Comparison of ENCODE assay signal across 1 cellular context in the genomic region with DNA sequence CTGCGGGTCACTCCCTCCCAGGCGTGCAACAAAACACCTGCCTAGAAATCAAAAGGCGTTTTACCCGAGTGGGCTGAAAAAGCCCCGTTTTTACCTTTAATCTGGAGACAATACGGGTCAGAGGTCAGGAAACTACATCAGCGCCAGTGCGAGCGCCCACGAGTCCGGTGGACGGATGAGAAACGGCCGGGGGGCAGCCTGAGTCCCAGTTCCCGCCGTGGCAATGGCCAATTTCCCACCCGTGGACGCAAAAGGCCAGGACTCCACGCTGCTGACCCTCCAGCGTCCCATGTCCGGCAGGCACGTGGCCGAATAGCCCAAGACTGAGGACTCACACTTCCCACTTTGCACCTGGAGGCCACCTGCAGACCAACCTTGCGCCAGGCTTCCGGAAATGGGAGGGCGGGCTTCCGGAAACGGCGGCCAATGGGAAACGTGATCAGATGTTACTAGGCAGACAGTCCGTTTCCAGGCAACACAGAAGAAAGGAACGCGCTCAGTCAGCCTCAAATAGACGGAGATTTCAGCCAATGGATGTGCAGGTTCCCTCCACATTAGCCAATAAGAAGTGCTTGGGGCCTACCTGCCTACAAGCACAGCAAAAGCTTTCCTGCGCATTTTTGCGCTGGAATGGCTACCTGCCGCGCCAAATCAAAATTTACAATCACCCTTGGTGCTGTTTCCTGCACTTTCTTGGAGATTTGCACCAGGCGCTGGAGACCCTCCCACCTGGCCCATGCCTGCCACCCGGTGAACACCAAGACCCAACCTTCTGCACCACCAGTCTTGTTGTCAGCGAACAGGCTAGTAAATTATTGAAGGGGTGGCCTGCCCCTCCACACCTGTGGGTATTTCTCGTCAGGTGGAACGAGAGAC.
TF ChIP-seq lines count a peak whose summit lies in the region.

No MANE protein-coding gene starts in this region.

TF ChIP-seq in K562, 482 proteins besides CTCF, POLR2A, EP300 and RAD21 (continued from another document and continues in another):
- TF ChIP-seq ZNF347 (CRISPR knock-in tag; IDR thresholded peaks at IDR 0.05; ENCODE audit: low read depth) (no peak), RFX1 (IDR thresholded peaks at IDR 0.05) (peak; percentile 71), E2F3 (CRISPR knock-in tag; IDR thresholded peaks at IDR 0.05) (no peak), MYC (IDR thresholded peaks at IDR 0.05; ENCODE audit: low read depth, low read length) (peak; percentile 49; the same call in 1 of the 2 replicates), MYC (CRISPR knock-in tag; IDR thresholded peaks at IDR 0.05; ENCODE audit: borderline replicate concordance, low read depth) (peak; percentile 70; the same call in 1 of the 2 replicates), NCOA2 (IDR thresholded peaks at IDR 0.05; ENCODE audit: partially characterized antibody in 2 of 2) (no peak), NCOA6 (IDR thresholded peaks at IDR 0.05) (no peak), ZEB2 (IDR thresholded peaks at IDR 0.05) (no peak), ZNF121 (CRISPR knock-in tag; conservative IDR thresholded peaks at IDR 0.05) (no peak), YBX1 (IDR thresholded peaks at IDR 0.05) (no peak), GABPB1 (CRISPR knock-in tag; IDR thresholded peaks at IDR 0.05) (peak; percentile 55; the same call in 1 of the 2 replicates), GABPB2 (CRISPR knock-in tag; conservative IDR thresholded peaks at IDR 0.05) (no peak), POU5F1 (IDR thresholded peaks at IDR 0.05; ENCODE audit: borderline replicate concordance, low read depth, low read length, partially characterized antibody) (no peak), CXXC5 (CRISPR knock-in tag; IDR thresholded peaks at IDR 0.05) (peak; percentile 32; the same call in 1 of the 2 replicates), XRCC4 (IDR thresholded peaks at IDR 0.05; ENCODE audit: extremely low read depth, insufficient read depth, insufficient read length) (no peak), MEF2D (tag; conservative IDR thresholded peaks at IDR 0.05; ENCODE audit: low read depth) (no peak), MAZ (CRISPR knock-in tag; conservative IDR thresholded peaks at IDR 0.05 in 1 of 2, IDR thresholded peaks at IDR 0.05 in 1 of 2) (peak in 1 of 2 experiments; percentile 44; a peak in 1 of 4 replicates), SMAD3 (CRISPR knock-in tag; conservative IDR thresholded peaks at IDR 0.05) (no peak), POLR2G (IDR thresholded peaks at IDR 0.05; ENCODE audit: low read depth, low read length) (peak; percentile 62), CBX2 (IDR thresholded peaks at IDR 0.05; ENCODE audit: insufficient read depth, low read length, poor library complexity, severe bottlenecking) (no peak), HEY1 (CRISPR knock-in tag; IDR thresholded peaks at IDR 0.05; ENCODE audit: borderline replicate concordance) (no peak), KAT2B (IDR thresholded peaks at IDR 0.05; ENCODE audit: low read depth, low read length) (no peak), RBM34 (IDR thresholded peaks at IDR 0.05; ENCODE audit: borderline replicate concordance, insufficient read depth, low read length) (no peak), SAFB (IDR thresholded peaks at IDR 0.05; ENCODE audit: borderline replicate concordance, low read depth, low read length) (no peak), RBFOX2 (IDR thresholded peaks at IDR 0.05; ENCODE audit: low read depth, low read length) (peak; percentile 58), ZNF408 (CRISPR knock-in tag; IDR thresholded peaks at IDR 0.05; ENCODE audit: low read depth) (no peak), DPF2 (IDR thresholded peaks at IDR 0.05) (no peak), FOS (IDR thresholded peaks at IDR 0.05; ENCODE audit: extremely low read depth, insufficient read length) (peak; percentile 52), LEF1 (IDR thresholded peaks at IDR 0.05) (no peak), MCM5 (IDR thresholded peaks at IDR 0.05; ENCODE audit: low read depth) (no peak), ZNF778 (CRISPR knock-in tag; IDR thresholded peaks at IDR 0.05) (no peak), KHSRP (IDR thresholded peaks at IDR 0.05) (no peak)
- TF ChIP-seq, protein P1, sequence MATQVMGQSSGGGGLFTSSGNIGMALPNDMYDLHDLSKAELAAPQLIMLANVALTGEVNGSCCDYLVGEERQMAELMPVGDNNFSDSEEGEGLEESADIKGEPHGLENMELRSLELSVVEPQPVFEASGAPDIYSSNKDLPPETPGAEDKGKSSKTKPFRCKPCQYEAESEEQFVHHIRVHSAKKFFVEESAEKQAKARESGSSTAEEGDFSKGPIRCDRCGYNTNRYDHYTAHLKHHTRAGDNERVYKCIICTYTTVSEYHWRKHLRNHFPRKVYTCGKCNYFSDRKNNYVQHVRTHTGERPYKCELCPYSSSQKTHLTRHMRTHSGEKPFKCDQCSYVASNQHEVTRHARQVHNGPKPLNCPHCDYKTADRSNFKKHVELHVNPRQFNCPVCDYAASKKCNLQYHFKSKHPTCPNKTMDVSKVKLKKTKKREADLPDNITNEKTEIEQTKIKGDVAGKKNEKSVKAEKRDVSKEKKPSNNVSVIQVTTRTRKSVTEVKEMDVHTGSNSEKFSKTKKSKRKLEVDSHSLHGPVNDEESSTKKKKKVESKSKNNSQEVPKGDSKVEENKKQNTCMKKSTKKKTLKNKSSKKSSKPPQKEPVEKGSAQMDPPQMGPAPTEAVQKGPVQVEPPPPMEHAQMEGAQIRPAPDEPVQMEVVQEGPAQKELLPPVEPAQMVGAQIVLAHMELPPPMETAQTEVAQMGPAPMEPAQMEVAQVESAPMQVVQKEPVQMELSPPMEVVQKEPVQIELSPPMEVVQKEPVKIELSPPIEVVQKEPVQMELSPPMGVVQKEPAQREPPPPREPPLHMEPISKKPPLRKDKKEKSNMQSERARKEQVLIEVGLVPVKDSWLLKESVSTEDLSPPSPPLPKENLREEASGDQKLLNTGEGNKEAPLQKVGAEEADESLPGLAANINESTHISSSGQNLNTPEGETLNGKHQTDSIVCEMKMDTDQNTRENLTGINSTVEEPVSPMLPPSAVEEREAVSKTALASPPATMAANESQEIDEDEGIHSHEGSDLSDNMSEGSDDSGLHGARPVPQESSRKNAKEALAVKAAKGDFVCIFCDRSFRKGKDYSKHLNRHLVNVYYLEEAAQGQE (CRISPR knock-in tag; IDR thresholded peaks at IDR 0.05; ENCODE audit: low read depth): no peak
- TF ChIP-seq, protein P2, sequence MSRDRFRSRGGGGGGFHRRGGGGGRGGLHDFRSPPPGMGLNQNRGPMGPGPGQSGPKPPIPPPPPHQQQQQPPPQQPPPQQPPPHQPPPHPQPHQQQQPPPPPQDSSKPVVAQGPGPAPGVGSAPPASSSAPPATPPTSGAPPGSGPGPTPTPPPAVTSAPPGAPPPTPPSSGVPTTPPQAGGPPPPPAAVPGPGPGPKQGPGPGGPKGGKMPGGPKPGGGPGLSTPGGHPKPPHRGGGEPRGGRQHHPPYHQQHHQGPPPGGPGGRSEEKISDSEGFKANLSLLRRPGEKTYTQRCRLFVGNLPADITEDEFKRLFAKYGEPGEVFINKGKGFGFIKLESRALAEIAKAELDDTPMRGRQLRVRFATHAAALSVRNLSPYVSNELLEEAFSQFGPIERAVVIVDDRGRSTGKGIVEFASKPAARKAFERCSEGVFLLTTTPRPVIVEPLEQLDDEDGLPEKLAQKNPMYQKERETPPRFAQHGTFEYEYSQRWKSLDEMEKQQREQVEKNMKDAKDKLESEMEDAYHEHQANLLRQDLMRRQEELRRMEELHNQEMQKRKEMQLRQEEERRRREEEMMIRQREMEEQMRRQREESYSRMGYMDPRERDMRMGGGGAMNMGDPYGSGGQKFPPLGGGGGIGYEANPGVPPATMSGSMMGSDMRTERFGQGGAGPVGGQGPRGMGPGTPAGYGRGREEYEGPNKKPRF (IDR thresholded peaks at IDR 0.05; ENCODE audit: low read depth, low read length): no peak
- TF ChIP-seq, protein P3, sequence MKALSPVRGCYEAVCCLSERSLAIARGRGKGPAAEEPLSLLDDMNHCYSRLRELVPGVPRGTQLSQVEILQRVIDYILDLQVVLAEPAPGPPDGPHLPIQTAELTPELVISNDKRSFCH (CRISPR knock-in tag; IDR thresholded peaks at IDR 0.05): no peak
- TF ChIP-seq, protein P3 (tag; IDR thresholded peaks at IDR 0.05): no peak
- TF ChIP-seq, protein P4, sequence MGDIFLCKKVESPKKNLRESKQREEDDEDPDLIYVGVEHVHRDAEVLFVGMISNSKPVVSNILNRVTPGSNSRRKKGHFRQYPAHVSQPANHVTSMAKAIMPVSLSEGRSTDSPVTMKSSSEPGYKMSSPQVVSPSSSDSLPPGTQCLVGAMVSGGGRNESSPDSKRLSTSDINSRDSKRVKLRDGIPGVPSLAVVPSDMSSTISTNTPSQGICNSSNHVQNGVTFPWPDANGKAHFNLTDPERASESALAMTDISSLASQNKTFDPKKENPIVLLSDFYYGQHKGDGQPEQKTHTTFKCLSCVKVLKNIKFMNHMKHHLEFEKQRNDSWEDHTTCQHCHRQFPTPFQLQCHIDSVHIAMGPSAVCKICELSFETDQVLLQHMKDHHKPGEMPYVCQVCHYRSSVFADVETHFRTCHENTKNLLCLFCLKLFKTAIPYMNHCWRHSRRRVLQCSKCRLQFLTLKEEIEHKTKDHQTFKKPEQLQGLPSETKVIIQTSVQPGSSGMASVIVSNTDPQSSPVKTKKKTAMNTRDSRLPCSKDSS (IDR thresholded peaks at IDR 0.05; ENCODE audit: low read depth, partially characterized antibody): no peak
- TF ChIP-seq, protein P5, sequence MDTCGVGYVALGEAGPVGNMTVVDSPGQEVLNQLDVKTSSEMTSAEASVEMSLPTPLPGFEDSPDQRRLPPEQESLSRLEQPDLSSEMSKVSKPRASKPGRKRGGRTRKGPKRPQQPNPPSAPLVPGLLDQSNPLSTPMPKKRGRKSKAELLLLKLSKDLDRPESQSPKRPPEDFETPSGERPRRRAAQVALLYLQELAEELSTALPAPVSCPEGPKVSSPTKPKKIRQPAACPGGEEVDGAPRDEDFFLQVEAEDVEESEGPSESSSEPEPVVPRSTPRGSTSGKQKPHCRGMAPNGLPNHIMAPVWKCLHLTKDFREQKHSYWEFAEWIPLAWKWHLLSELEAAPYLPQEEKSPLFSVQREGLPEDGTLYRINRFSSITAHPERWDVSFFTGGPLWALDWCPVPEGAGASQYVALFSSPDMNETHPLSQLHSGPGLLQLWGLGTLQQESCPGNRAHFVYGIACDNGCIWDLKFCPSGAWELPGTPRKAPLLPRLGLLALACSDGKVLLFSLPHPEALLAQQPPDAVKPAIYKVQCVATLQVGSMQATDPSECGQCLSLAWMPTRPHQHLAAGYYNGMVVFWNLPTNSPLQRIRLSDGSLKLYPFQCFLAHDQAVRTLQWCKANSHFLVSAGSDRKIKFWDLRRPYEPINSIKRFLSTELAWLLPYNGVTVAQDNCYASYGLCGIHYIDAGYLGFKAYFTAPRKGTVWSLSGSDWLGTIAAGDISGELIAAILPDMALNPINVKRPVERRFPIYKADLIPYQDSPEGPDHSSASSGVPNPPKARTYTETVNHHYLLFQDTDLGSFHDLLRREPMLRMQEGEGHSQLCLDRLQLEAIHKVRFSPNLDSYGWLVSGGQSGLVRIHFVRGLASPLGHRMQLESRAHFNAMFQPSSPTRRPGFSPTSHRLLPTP (IDR thresholded peaks at IDR 0.05; ENCODE audit: borderline replicate concordance, extremely low read depth, insufficient read length): no peak
- TF ChIP-seq, protein P6, sequence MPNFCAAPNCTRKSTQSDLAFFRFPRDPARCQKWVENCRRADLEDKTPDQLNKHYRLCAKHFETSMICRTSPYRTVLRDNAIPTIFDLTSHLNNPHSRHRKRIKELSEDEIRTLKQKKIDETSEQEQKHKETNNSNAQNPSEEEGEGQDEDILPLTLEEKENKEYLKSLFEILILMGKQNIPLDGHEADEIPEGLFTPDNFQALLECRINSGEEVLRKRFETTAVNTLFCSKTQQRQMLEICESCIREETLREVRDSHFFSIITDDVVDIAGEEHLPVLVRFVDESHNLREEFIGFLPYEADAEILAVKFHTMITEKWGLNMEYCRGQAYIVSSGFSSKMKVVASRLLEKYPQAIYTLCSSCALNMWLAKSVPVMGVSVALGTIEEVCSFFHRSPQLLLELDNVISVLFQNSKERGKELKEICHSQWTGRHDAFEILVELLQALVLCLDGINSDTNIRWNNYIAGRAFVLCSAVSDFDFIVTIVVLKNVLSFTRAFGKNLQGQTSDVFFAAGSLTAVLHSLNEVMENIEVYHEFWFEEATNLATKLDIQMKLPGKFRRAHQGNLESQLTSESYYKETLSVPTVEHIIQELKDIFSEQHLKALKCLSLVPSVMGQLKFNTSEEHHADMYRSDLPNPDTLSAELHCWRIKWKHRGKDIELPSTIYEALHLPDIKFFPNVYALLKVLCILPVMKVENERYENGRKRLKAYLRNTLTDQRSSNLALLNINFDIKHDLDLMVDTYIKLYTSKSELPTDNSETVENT (CRISPR knock-in tag; IDR thresholded peaks at IDR 0.05): no peak
- TF ChIP-seq, protein P7, sequence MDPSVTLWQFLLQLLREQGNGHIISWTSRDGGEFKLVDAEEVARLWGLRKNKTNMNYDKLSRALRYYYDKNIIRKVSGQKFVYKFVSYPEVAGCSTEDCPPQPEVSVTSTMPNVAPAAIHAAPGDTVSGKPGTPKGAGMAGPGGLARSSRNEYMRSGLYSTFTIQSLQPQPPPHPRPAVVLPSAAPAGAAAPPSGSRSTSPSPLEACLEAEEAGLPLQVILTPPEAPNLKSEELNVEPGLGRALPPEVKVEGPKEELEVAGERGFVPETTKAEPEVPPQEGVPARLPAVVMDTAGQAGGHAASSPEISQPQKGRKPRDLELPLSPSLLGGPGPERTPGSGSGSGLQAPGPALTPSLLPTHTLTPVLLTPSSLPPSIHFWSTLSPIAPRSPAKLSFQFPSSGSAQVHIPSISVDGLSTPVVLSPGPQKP (CRISPR knock-in tag; IDR thresholded peaks at IDR 0.05): no peak
- TF ChIP-seq, protein P8, sequence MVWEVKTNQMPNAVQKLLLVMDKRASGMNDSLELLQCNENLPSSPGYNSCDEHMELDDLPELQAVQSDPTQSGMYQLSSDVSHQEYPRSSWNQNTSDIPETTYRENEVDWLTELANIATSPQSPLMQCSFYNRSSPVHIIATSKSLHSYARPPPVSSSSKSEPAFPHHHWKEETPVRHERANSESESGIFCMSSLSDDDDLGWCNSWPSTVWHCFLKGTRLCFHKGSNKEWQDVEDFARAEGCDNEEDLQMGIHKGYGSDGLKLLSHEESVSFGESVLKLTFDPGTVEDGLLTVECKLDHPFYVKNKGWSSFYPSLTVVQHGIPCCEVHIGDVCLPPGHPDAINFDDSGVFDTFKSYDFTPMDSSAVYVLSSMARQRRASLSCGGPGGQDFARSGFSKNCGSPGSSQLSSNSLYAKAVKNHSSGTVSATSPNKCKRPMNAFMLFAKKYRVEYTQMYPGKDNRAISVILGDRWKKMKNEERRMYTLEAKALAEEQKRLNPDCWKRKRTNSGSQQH (CRISPR knock-in tag; IDR thresholded peaks at IDR 0.05): no peak
- TF ChIP-seq, protein P9, sequence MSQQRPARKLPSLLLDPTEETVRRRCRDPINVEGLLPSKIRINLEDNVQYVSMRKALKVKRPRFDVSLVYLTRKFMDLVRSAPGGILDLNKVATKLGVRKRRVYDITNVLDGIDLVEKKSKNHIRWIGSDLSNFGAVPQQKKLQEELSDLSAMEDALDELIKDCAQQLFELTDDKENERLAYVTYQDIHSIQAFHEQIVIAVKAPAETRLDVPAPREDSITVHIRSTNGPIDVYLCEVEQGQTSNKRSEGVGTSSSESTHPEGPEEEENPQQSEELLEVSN (IDR thresholded peaks at IDR 0.05; ENCODE audit: borderline replicate concordance in 1 of 2, extremely low read depth in 1 of 2, insufficient read depth in 1 of 2, insufficient read length in 1 of 2, low read depth in 1 of 2, low read length in 1 of 2, poor library complexity in 1 of 2, severe bottlenecking in 1 of 2): peak in 1 of 2 experiments; percentile 48
